Comparison of ENCODE assay signal across 22 cellular contexts in the genomic region with DNA sequence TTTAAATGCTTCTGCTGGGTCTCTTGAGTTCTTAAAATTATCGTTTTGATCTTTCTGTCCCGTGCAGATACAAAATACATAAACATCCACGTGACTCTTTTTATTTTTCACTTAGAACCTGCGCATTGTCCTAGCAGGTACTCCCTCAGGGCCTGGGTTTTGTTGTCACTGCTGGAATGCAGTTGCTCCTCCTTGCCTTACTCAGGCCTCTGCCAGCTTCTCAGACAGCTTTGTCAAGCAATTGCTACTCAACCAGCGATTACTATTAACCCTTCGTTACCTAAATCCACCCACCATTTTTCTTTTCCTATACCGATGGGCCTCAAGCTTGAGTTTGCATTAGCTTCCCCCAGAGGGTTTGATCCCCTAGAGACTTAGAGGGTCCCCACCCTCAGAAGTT.
"Had no signal": no experiment of that assay in that cellular context is flagged by ENCODE, and none has a peak within 500 bp of the region (broad histone marks: within the 10 kb centered on the region; RNA-seq: fewer than 3 reads in every experiment).

No MANE protein-coding gene starts in this region.

- H2AFZ ChIP-seq: parathyroid adenoma had no signal

- H3K27ac ChIP-seq: colonic mucosa, parathyroid adenoma, stomach, testis, upper lobe of right lung had no signal

- H3K9me3 ChIP-seq: colonic mucosa, testis, upper lobe of right lung had no signal

- H3K36me3 Mint-ChIP-seq: brain; memory B cell; naive thymus-derived CD4-positive, alpha-beta T cell; stimulated activated effector memory CD8-positive, alpha-beta T cell treated with anti-CD3 and anti-CD28 coated beads, Interleukin-12 subunit alpha, Interleukin-12 subunit beta, amount 100 ng/mL, for 72 hours had no signal

- H3K27me3 Mint-ChIP-seq: activated CD4-positive, alpha-beta T cell treated with anti-CD3 and anti-CD28 coated beads, Interleukin-2, amount 10 ng/mL, durations not matched to agents 7 days and 5 days; memory B cell; naive thymus-derived CD4-positive, alpha-beta T cell had no signal

- H3K4me2 ChIP-seq: smooth muscle cell had no signal

- H3K4me1 Mint-ChIP-seq: activated CD4-positive, alpha-beta T cell treated with anti-CD3 and anti-CD28 coated beads, Interleukin-2, amount 10 ng/mL, durations not matched to agents 7 days and 5 days; memory B cell; naive thymus-derived CD4-positive, alpha-beta T cell; stimulated activated effector memory CD8-positive, alpha-beta T cell treated with anti-CD3 and anti-CD28 coated beads, Interleukin-12 subunit alpha, Interleukin-12 subunit beta, amount 100 ng/mL, for 72 hours had no signal

- H3K9ac ChIP-seq: parathyroid adenoma had no signal

- H3K4me1 ChIP-seq: colonic mucosa, parathyroid adenoma, stomach, testis, upper lobe of right lung had no signal

- H3K27ac Mint-ChIP-seq: activated CD4-positive, alpha-beta T cell treated with anti-CD3 and anti-CD28 coated beads, Interleukin-2, amount 10 ng/mL, durations not matched to agents 7 days and 5 days; activated naive CD4-positive, alpha-beta T cell treated with anti-CD3 and anti-CD28 coated beads for 36 hours; memory B cell; naive thymus-derived CD4-positive, alpha-beta T cell; stimulated activated effector memory CD8-positive, alpha-beta T cell treated with anti-CD3 and anti-CD28 coated beads, Interleukin-12 subunit alpha, Interleukin-12 subunit beta, amount 100 ng/mL, for 72 hours had no signal

- DNase-seq: activated CD4-positive, alpha-beta T cell treated with anti-CD3 and anti-CD28 coated beads, Interleukin-2, amount 10 ng/mL, durations not matched to agents 7 days and 5 days; activated CD8-positive, alpha-beta memory T cell treated with anti-CD3 and anti-CD28 coated beads, Interleukin-2, amount 50 U/mL, for 4 hours; activated naive CD4-positive, alpha-beta T cell treated with anti-CD3 and anti-CD28 coated beads for 36 hours; activated T-cell treated with anti-CD3 and anti-CD28 coated beads, Interleukin-2, amount 50 U/mL, for 4 hours; caudate nucleus; colonic mucosa; erythroblast; foreskin melanocyte; glutamatergic neuron; hypothalamus; kidney glomerular epithelial cell; left ventricle myocardium superior; naive thymus-derived CD4-positive, alpha-beta T cell; stimulated activated CD4-positive, alpha-beta T cell treated with anti-CD3 and anti-CD28 coated beads, Interleukin-4, amount 100 ng/mL, for 24 hours; stomach; testis; upper lobe of right lung had no signal

- H3K36me3 ChIP-seq: colonic mucosa, stomach, upper lobe of right lung had no signal

- H3K4me3 Mint-ChIP-seq: activated CD4-positive, alpha-beta T cell treated with anti-CD3 and anti-CD28 coated beads, Interleukin-2, amount 10 ng/mL, durations not matched to agents 7 days and 5 days; activated naive CD4-positive, alpha-beta T cell treated with anti-CD3 and anti-CD28 coated beads for 36 hours; activated T-cell treated with anti-CD3 and anti-CD28 coated beads, Interleukin-2, amount 50 U/mL, for 4 hours; brain; memory B cell; naive thymus-derived CD4-positive, alpha-beta T cell; stimulated activated effector memory CD8-positive, alpha-beta T cell treated with anti-CD3 and anti-CD28 coated beads, Interleukin-12 subunit alpha, Interleukin-12 subunit beta, amount 100 ng/mL, for 72 hours had no signal

- H3K27me3 ChIP-seq: colonic mucosa, stomach, testis, upper lobe of right lung had no signal

- H3K79me2 ChIP-seq: parathyroid adenoma had no signal

- H3K4me3 ChIP-seq: colonic mucosa, smooth muscle cell, stomach, testis, upper lobe of right lung had no signal
